Comparison of ENCODE assay signal across 27 cellular contexts in the genomic region with DNA sequence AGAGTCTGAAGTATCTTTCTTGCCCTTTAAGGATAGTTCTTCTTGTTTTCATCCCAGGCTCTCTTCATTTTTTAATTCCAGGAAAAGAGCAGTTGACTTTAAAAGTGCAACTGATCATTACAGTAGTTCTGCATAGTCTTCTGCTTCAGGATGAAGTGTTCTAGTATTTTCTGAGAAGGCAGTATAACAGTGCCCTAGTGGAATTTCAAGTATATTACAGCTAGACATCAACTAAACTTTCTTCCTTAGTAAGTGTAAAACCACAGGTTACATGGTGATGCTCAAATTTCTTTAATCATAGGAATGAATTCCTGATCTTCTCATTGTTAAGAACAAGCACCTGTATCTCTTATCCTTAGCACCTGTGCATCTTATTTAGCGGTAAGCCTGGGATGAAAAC. TPM values are rescaled to one million over a fixed set of nuclear protein-coding genes. Genes with fewer than 3 reads are reported as not detected.
DNase-seq lines count a peak whose midpoint lies in the region; ATAC-seq, FAIRE-seq and TF ChIP-seq lines count a peak whose summit lies in the region.
"Had no signal": no experiment of that assay in that cellular context is flagged by ENCODE, and none has a peak within 500 bp of the region (broad histone marks: within the 10 kb centered on the region; RNA-seq: fewer than 3 reads in every experiment).

No MANE protein-coding gene starts in this region.

- H3K4me1 Mint-ChIP-seq in HFFc6 (ENCODE audit: low read depth) (no peaks in the 10 kb centered on the region), endodermal cell (no peaks in the 10 kb centered on the region)
- H3K4me1 Mint-ChIP-seq: memory B cell had no signal

- TF ChIP-seq POLR2A in H54 (IDR thresholded peaks at IDR 0.05; ENCODE audit: low read depth, low read length) = no peak

- H3K27me3 ChIP-seq in endodermal cell (ENCODE audit: control insufficient read depth, insufficient read depth, low read length, poor library complexity, severe bottlenecking) (no peaks in the 10 kb centered on the region), lower lobe of right lung (ENCODE audit: low read depth) (no peaks in the 10 kb centered on the region)
- H3K27me3 ChIP-seq: BE2C, dorsolateral prefrontal cortex, spleen, suprapubic skin had no signal

- H3K9me3 Mint-ChIP-seq in HFFc6 (no peaks in the 10 kb centered on the region), endodermal cell (no peaks in the 10 kb centered on the region)
- H3K9me3 Mint-ChIP-seq: activated B cell treated with CpG ODN at 0.5 μM for 24 hours; activated naive CD4-positive, alpha-beta T cell treated with anti-CD3 and anti-CD28 coated beads, Interleukin-2, amount 50 U/mL, for 24 hours; activated T-helper 1 cell treated with anti-CD3 and anti-CD28 coated beads, Interleukin-12 subunit alpha, Interleukin-12 subunit beta, Interleukin-2, Interleukin-4 antibody, amounts not matched to agents 30 ng/mL and 10 ng/mL and 1 ng/mL, durations not matched to agents 14 hours and 24 hours and 36 hours; memory B cell; stimulated activated effector memory CD8-positive, alpha-beta T cell treated with anti-CD3 and anti-CD28 coated beads, Interleukin-12 subunit alpha, Interleukin-12 subunit beta, amount 100 ng/mL, for 72 hours had no signal

- 95 to 100% methylated on average over 1 of the region's 1 CpG for WGBS in endodermal cell (ENCODE audit: insufficient coverage in 1 of 2, insufficient read length in 1 of 2), 2 experiments

- H3K4me1 ChIP-seq in endodermal cell (ENCODE audit: control insufficient read depth, insufficient read depth, low read length) (no peaks in the 10 kb centered on the region), lower lobe of right lung (peaks cover 7% of the 10 kb centered on the region)
- H3K4me1 ChIP-seq: BE2C, suprapubic skin had no signal

- H3K4me3 ChIP-seq in endodermal cell (ENCODE audit: low read length) (no peak overlapping the region), retinal pigment epithelial cell (ENCODE audit: low read length) (no peak overlapping the region), lower lobe of right lung (no peak overlapping the region)
- H3K4me3 ChIP-seq: dorsolateral prefrontal cortex, spleen, suprapubic skin had no signal

- no peak overlapping the region for H3K9ac ChIP-seq in endodermal cell (ENCODE audit: extremely low read depth, low read length, poor library complexity, severe bottlenecking)

- H3K27ac ChIP-seq in endodermal cell (ENCODE audit: low read depth, low read length) (no peak overlapping the region), lower lobe of right lung (no peak overlapping the region)
- H3K27ac ChIP-seq: dorsolateral prefrontal cortex, RWPE1, spleen, suprapubic skin had no signal

- no peak overlapping the region for H3K4me3 Mint-ChIP-seq in HFFc6
- H3K4me3 Mint-ChIP-seq in endodermal cell = no peak overlapping the region
- H3K4me3 Mint-ChIP-seq: activated B cell treated with CpG ODN at 0.5 μM for 24 hours; activated naive CD4-positive, alpha-beta T cell treated with anti-CD3 and anti-CD28 coated beads, Interleukin-2, amount 50 U/mL, for 24 hours; activated T-helper 1 cell treated with anti-CD3 and anti-CD28 coated beads, Interleukin-12 subunit alpha, Interleukin-12 subunit beta, Interleukin-2, Interleukin-4 antibody, amounts not matched to agents 30 ng/mL and 10 ng/mL and 1 ng/mL, durations not matched to agents 14 hours and 24 hours and 36 hours; memory B cell; stimulated activated effector memory CD8-positive, alpha-beta T cell treated with anti-CD3 and anti-CD28 coated beads, Interleukin-12 subunit alpha, Interleukin-12 subunit beta, amount 100 ng/mL, for 72 hours had no signal

- H3K27me3 Mint-ChIP-seq in HFFc6 (ENCODE audit: insufficient read depth) (no peaks in the 10 kb centered on the region), endodermal cell (ENCODE audit: insufficient read depth) (no peaks in the 10 kb centered on the region)
- H3K27me3 Mint-ChIP-seq: activated B cell treated with CpG ODN at 0.5 μM for 24 hours; activated naive CD4-positive, alpha-beta T cell treated with anti-CD3 and anti-CD28 coated beads, Interleukin-2, amount 50 U/mL, for 24 hours; memory B cell had no signal

- ATAC-seq in lower lobe of right lung (no peak), GM21423 (IDR thresholded peaks at IDR 0.05; ENCODE audit: unreplicated experiment) (no peak)
- ATAC-seq: left cardiac atrium; stimulated activated effector memory CD8-positive, alpha-beta T cell treated with anti-CD3 and anti-CD28 coated beads, Interleukin-12 subunit alpha, Interleukin-12 subunit beta, amount 100 ng/mL, for 72 hours had no signal

- intact Hi-C loops in lower lobe of right lung (cut with DNase I) = no loop called here

- H3K36me3 Mint-ChIP-seq in HFFc6 (ENCODE audit: low read depth) (peaks cover 5% of the 10 kb centered on the region; the same call in 1 of the 2 replicates), endodermal cell (ENCODE audit: low read depth) (peaks cover 29% of the 10 kb centered on the region)

- TF ChIP-seq CTCF in HFFc6 (IDR thresholded peaks at IDR 0.05) (peak; percentile 64), endodermal cell (conservative IDR thresholded peaks at IDR 0.05) (peak; percentile 50), retinal pigment epithelial cell (conservative IDR thresholded peaks at IDR 0.05; ENCODE audit: low read depth, low read length) (peak; percentile 15), lower lobe of right lung (IDR thresholded peaks at IDR 0.05) (no peak)

- H3K36me3 ChIP-seq in endodermal cell (ENCODE audit: control insufficient read depth, insufficient read depth, low read length) = peaks cover 70% of the 10 kb centered on the region
- peaks cover 34% of the 10 kb centered on the region for H3K36me3 ChIP-seq in lower lobe of right lung

- H3K9me3 ChIP-seq in endodermal cell (ENCODE audit: control insufficient read depth, low read length) (no peaks in the 10 kb centered on the region), lower lobe of right lung (no peaks in the 10 kb centered on the region)
- H3K9me3 ChIP-seq: BE2C, Caco-2, spleen, suprapubic skin had no signal

- DNase-seq in SIG-M5 treated with dmso at 0.1 percent for 504 hours (lab: John Stamatoyannopoulos, UW; ENCODE audit: unreplicated experiment) (peak; percentile 10), SIG-M5 (lab: John Stamatoyannopoulos, UW) (no peak), HFFc6 (no peak), endodermal cell (no peak), retinal pigment epithelial cell (ENCODE audit: low read depth) (no peak), lower lobe of right lung (no peak), H54 (ENCODE audit: insufficient read length, low spot score) (no peak)
- DNase-seq: activated B cell treated with CpG ODN at 0.5 μM for 24 hours; aorta; BE2C; Caco-2; dorsolateral prefrontal cortex; left cardiac atrium; NCI-H1105; NCI-H2029 treated with DMSO at 0.1 percent for 48 hours; NCI-H2227 treated with DMSO at 0.1 percent for 48 hours; NCI-H69; retina; spleen; stimulated activated CD4-positive, alpha-beta T cell treated with anti-CD3 and anti-CD28 coated beads, Interleukin-2, amount 100 ng/mL, for 48 hours had no signal

- no peak for FAIRE-seq in H54 (lab: Jason Lieb, UNC)

- H3K27ac Mint-ChIP-seq in HFFc6 = no peak overlapping the region
- H3K27ac Mint-ChIP-seq in endodermal cell = no peak overlapping the region
- H3K27ac Mint-ChIP-seq: activated B cell treated with CpG ODN at 0.5 μM for 24 hours; activated naive CD4-positive, alpha-beta T cell treated with anti-CD3 and anti-CD28 coated beads, Interleukin-2, amount 50 U/mL, for 24 hours; activated T-helper 1 cell treated with anti-CD3 and anti-CD28 coated beads, Interleukin-12 subunit alpha, Interleukin-12 subunit beta, Interleukin-2, Interleukin-4 antibody, amounts not matched to agents 30 ng/mL and 10 ng/mL and 1 ng/mL, durations not matched to agents 14 hours and 24 hours and 36 hours; memory B cell; stimulated activated effector memory CD8-positive, alpha-beta T cell treated with anti-CD3 and anti-CD28 coated beads, Interleukin-12 subunit alpha, Interleukin-12 subunit beta, amount 100 ng/mL, for 72 hours had no signal

RNA-seq across cellular contexts. Expression of a gene that starts 10.9 kb away (rescaled TPM):
- total RNA-seq in HFFc6 (2021; fragmentation: NEBNext Ultra II Directional; extraction: Animal tissue kit (Norgen Biotek cat#: 25700)) = 1 to 10 TPM; 5.7 to 8.4 (median 7.3) TPM
- total RNA-seq in endodermal cell (10 to 100 TPM; 11.0 to 13.9 TPM), lower lobe of right lung (3.8 TPM)
- polyA plus RNA-seq in endodermal cell (2013, experiment 1 of 2) = 11.6 TPM
- polyA plus RNA-seq in endodermal cell (2013, experiment 2 of 2) = 10.0 TPM

RNA-seq across cellular contexts. Expression of a gene that starts 11.0 kb away (rescaled TPM):
- 10 to 100 TPM; 22.1 to 25.8 (median 23.5) TPM for total RNA-seq in HFFc6 (2021; fragmentation: NEBNext Ultra II Directional; extraction: Animal tissue kit (Norgen Biotek cat#: 25700))
- total RNA-seq in endodermal cell (10 to 100 TPM; 25.8 to 36.4 TPM), lower lobe of right lung (23.6 TPM)
- 28.6 TPM for polyA plus RNA-seq in endodermal cell (2013, experiment 1 of 2)
- polyA plus RNA-seq in endodermal cell (2013, experiment 2 of 2) = 29.2 TPM
